In genomic region chr21:46362946-46363345, GRCh38 we compare ENCODE assay signal across 17 cellular contexts. TPM values are rescaled to one million over a fixed set of nuclear protein-coding genes. Genes with fewer than 3 reads are reported as not detected.
DNase-seq lines count a peak whose midpoint lies in the region; ATAC-seq and TF ChIP-seq lines count a peak whose summit lies in the region.
"Had no signal": no experiment of that assay in that cellular context is flagged by ENCODE, and none has a peak within 500 bp of the region (broad histone marks: within the 10 kb centered on the region; RNA-seq: fewer than 3 reads in every experiment).

No MANE protein-coding gene starts in this region.

- no peak for ATAC-seq in T-helper 17 cell
- no peak for ATAC-seq in gastrocnemius medialis
- no peak for ATAC-seq in upper lobe of left lung (ENCODE audit: low FRiP score in 2 of 2)
- no peak for ATAC-seq in HG02852 (IDR thresholded peaks at IDR 0.05; ENCODE audit: unreplicated experiment)
- ATAC-seq: A549 had no signal

- peaks cover 6% of the 10 kb centered on the region for H3K36me3 Mint-ChIP-seq in T-helper 17 cell (ENCODE audit: low read depth)
- peaks cover 36% of the 10 kb centered on the region for H3K36me3 Mint-ChIP-seq in activated naive CD4-positive, alpha-beta T cell treated with anti-CD3 and anti-CD28 coated beads for 36 hours (ENCODE audit: low read depth)

- H3K4me1 Mint-ChIP-seq in T-helper 17 cell, result peaks cover 21% of the 10 kb centered on the region
- H3K4me1 Mint-ChIP-seq in activated naive CD4-positive, alpha-beta T cell treated with anti-CD3 and anti-CD28 coated beads for 36 hours (ENCODE audit: low read depth), result peaks cover 5% of the 10 kb centered on the region

- no peaks in the 10 kb centered on the region for H3K9me3 Mint-ChIP-seq in activated naive CD4-positive, alpha-beta T cell treated with anti-CD3 and anti-CD28 coated beads for 36 hours

- peak overlapping the region; percentile 87 for H3K27ac Mint-ChIP-seq in T-helper 17 cell
- no peak overlapping the region for H3K27ac Mint-ChIP-seq in activated naive CD4-positive, alpha-beta T cell treated with anti-CD3 and anti-CD28 coated beads for 36 hours

- intact Hi-C loops in adrenal gland (cut with DNase I) (no loop called here), gastrocnemius medialis (cut with DNase I; ENCODE audit: low total_unique reads) (no loop called here)
- intact Hi-C loops in activated naive CD4-positive, alpha-beta T cell treated with anti-CD3 and anti-CD28 coated beads for 36 hours (cut with micrococcal nuclease), result no loop called here

- H3K27me3 ChIP-seq in adrenal gland (no peaks in the 10 kb centered on the region), iPS-15b (ENCODE audit: control insufficient read depth, insufficient read depth, low read length) (no peaks in the 10 kb centered on the region), gastrocnemius medialis (no peaks in the 10 kb centered on the region), upper lobe of left lung (no peaks in the 10 kb centered on the region)
- H3K27me3 ChIP-seq: BE2C had no signal

- no peak overlapping the region for H3K4me3 Mint-ChIP-seq in T-helper 17 cell
- no peak overlapping the region for H3K4me3 Mint-ChIP-seq in activated naive CD4-positive, alpha-beta T cell treated with anti-CD3 and anti-CD28 coated beads for 36 hours

- TF ChIP-seq POLR2A in adrenal gland (IDR thresholded peaks at IDR 0.05) (no peak), gastrocnemius medialis (IDR thresholded peaks at IDR 0.05) (no peak), upper lobe of left lung (IDR thresholded peaks at IDR 0.05) (no peak)

- no peaks in the 10 kb centered on the region for H3K27me3 Mint-ChIP-seq in T-helper 17 cell
- no peaks in the 10 kb centered on the region for H3K27me3 Mint-ChIP-seq in activated naive CD4-positive, alpha-beta T cell treated with anti-CD3 and anti-CD28 coated beads for 36 hours (ENCODE audit: low read depth)
- H3K27me3 Mint-ChIP-seq: CD4-positive, alpha-beta memory T cell had no signal

- H3K36me3 ChIP-seq in adrenal gland (replicated peaks in 1 of 2) (peaks cover 0 to 57% of the 10 kb centered on the region in 2 donors), iPS-15b (ENCODE audit: control insufficient read depth, insufficient read depth, low read length) (peaks cover 35% of the 10 kb centered on the region), gastrocnemius medialis (peaks cover 4 to 91% of the 10 kb centered on the region in 2 donors), upper lobe of left lung (peaks cover 7 to 82% (median 57%) of the 10 kb centered on the region in 4 donors)

- in situ Hi-C loops in gastrocnemius medialis (cut with MboI; ENCODE audit: low sequenced_read_pairs in 4 of 4), result no loop called here

- DNase-seq in T-helper 17 cell (no peak), adrenal gland (peak in 6 of 7 donors; percentile 66 to 80 (median 70)), gastrocnemius medialis (no peak), upper lobe of left lung (no peak), DMS153 treated with DMSO at 0.1 percent for 48 hours (lab: John Stamatoyannopoulos, UW; ENCODE audit: unreplicated experiment) (no peak)
- no peak for DNase-seq in activated naive CD4-positive, alpha-beta T cell treated with anti-CD3 and anti-CD28 coated beads for 36 hours
- DNase-seq: BE2C; CD4-positive, alpha-beta memory T cell; COR-L47; DMS153; DND-41; GDM1; IMR-90 had no signal

- no peaks in the 10 kb centered on the region for H3K9me3 ChIP-seq in T-helper 17 cell (ENCODE audit: control insufficient read depth, low read length, poor library complexity, severe bottlenecking)
- no peaks in the 10 kb centered on the region for H3K9me3 ChIP-seq in adrenal gland (replicated peaks in 1 of 3)
- no peaks in the 10 kb centered on the region for H3K9me3 ChIP-seq in iPS-15b (ENCODE audit: control insufficient read depth, insufficient read depth, low read length)
- no peaks in the 10 kb centered on the region for H3K9me3 ChIP-seq in gastrocnemius medialis
- H3K9me3 ChIP-seq in upper lobe of left lung, result no peaks in the 10 kb centered on the region
- H3K9me3 ChIP-seq: A549, BE2C had no signal

- peak overlapping the region; percentile 5 for H3K9ac ChIP-seq in iPS-15b (ENCODE audit: low read depth, low read length)

- TF ChIP-seq EP300 in upper lobe of left lung (IDR thresholded peaks at IDR 0.05), result no peak

- CTCF ChIA-PET in activated naive CD4-positive, alpha-beta T cell treated with anti-CD3 and anti-CD28 coated beads for 36 hours (lab: Charles Lee), result no interaction called here

- H3K27ac ChIP-seq in adrenal gland (peak overlapping the region in 3 of 5 donors; percentile 9 to 36 (median 19)), gastrocnemius medialis (peak overlapping the region; percentile 87 to 99 (median 96)), upper lobe of left lung (no peak overlapping the region)
- H3K27ac ChIP-seq: A549, C4-2B had no signal

- TF ChIP-seq CTCF in adrenal gland (IDR thresholded peaks at IDR 0.05) (peak in 1 of 6 experiments; percentile 6), gastrocnemius medialis (IDR thresholded peaks at IDR 0.05 in 4 of 5, conservative IDR thresholded peaks at IDR 0.05 in 1 of 5) (no peak), upper lobe of left lung (IDR thresholded peaks at IDR 0.05) (no peak)

- H3K4me1 ChIP-seq in adrenal gland (replicated peaks in 1 of 2) (peaks cover 4 to 11% of the 10 kb centered on the region in 2 donors), iPS-15b (ENCODE audit: control insufficient read depth, insufficient read depth, low read length) (no peaks in the 10 kb centered on the region), gastrocnemius medialis (peaks cover 26 to 54% of the 10 kb centered on the region in 2 donors), upper lobe of left lung (peaks cover 0 to under 1% (median 0%) of the 10 kb centered on the region in 4 donors)
- H3K4me1 ChIP-seq: A549, BE2C had no signal

- H3K4me3 ChIP-seq in adrenal gland (no peak overlapping the region), iPS-15b (ENCODE audit: low read depth, low read length) (no peak overlapping the region), gastrocnemius medialis (no peak overlapping the region), upper lobe of left lung (no peak overlapping the region)
- H3K4me3 ChIP-seq: A549 had no signal

- WGBS in adrenal gland, 4 donors, result 38 to 80% (median 48%) methylated on average over 14 to 15 of the region's 15 CpGs
- WGBS in upper lobe of left lung, 2 donors, result 90 to 98% methylated on average over 9 to 15 of the region's 15 CpGs

RNA-seq across cellular contexts. Expression of gene PCNT, which starts 39.0 kb away (rescaled TPM):
- total RNA-seq in T-helper 17 cell (10 to 100 TPM; 53.5 to 59.5 TPM), adrenal gland (10 to 100 TPM; 27.2 to 46.6 (median 33.7) TPM), gastrocnemius medialis (100 to 1,000 TPM; 200 to 431 (median 290) TPM), upper lobe of left lung (100 to 1,000 TPM in 1 of 6 donors, 10 to 100 TPM in 5; 24.9 to 130 (median 44.4) TPM)
- 10 to 100 TPM; 14.0 to 27.3 (median 21.4) TPM for polyA plus RNA-seq in adrenal gland
- total RNA-seq in activated naive CD4-positive, alpha-beta T cell treated with anti-CD3 and anti-CD28 coated beads for 36 hours, result 10 to 100 TPM; 42.1 to 42.7 TPM

RNA-seq across cellular contexts. Expression of gene C21orf58, which starts 39.3 kb away (rescaled TPM):
- total RNA-seq in T-helper 17 cell, result 1 to 10 TPM; 3.2 to 5.9 TPM
- total RNA-seq in adrenal gland, result 1 to 10 TPM; 1.1 to 5.4 (median 2.2) TPM
- 10 to 100 TPM in 1 of 3 donors, 1 to 10 TPM in 1, under 1 TPM in 1; 0.46 to 15.0 (median 2.9) TPM for polyA plus RNA-seq in adrenal gland
- 1 to 10 TPM in 1 of 4 donors, under 1 TPM in 3; 0.44 to 1.6 (median 0.74) TPM for total RNA-seq in gastrocnemius medialis
- total RNA-seq in upper lobe of left lung, result 10 to 100 TPM in 2 of 6 donors, 1 to 10 TPM in 4; 3.2 to 35.6 (median 6.7) TPM
- 10 to 100 TPM; 23.9 to 24.2 TPM for total RNA-seq in activated naive CD4-positive, alpha-beta T cell treated with anti-CD3 and anti-CD28 coated beads for 36 hours

Comparison
In these comparisons a context has a peak if more than half of its experiments do, and no peak if none do; other contexts are left out.
1. DNase-seq: peak in adrenal gland (6 of 7); none in T-helper 17 cell (0 of 3), gastrocnemius medialis (0 of 2), upper lobe of left lung (0 of 2), DMS153 treated with DMSO at 0.1 percent for 48 hours (single experiment) and activated naive CD4-positive, alpha-beta T cell treated with anti-CD3 and anti-CD28 coated beads for 36 hours (single experiment).
2. H3K27ac ChIP-seq: peak in adrenal gland (3 of 5) and gastrocnemius medialis (4 of 4); none in upper lobe of left lung (0 of 4).